16 cellular contexts compared by ENCODE assay signal in the genomic region with DNA sequence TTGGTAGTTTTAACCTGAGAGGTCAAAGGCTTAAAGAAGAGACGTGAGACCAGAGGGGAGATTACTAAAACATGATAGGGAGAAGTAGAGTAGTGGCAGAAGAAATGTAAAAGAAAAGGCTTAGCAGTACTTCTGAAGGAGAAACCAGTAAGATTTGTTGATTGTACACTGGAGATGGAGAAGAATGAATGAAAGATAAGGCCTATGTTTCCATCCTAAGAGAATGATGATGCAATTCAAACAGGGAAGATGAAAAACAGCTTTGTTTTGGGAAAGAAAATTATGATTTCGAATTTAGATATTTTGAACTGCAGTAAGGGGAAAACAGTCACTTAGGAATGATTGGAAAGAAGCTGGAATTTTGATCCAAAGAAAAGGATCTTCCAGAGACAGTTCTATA.
"Had no signal": no experiment of that assay in that cellular context is flagged by ENCODE, and none has a peak within 500 bp of the region (broad histone marks: within the 10 kb centered on the region; RNA-seq: fewer than 3 reads in every experiment).

No MANE protein-coding gene starts in this region.

- ATAC-seq: natural killer cell treated with Interleukin-12 subunit alpha and Interleukin-12 subunit beta and Interleukin-15 and Interleukin-18, amount 100 ng/mL, for 72 hours; T-cell; upper lobe of right lung had no signal

- H3K4me3 ChIP-seq: adrenal gland, left ventricle myocardium inferior, sigmoid colon, upper lobe of right lung had no signal

- H3K4me3 Mint-ChIP-seq: activated CD4-positive, alpha-beta T cell treated with anti-CD3 and anti-CD28 coated beads, Interleukin-2, amount 10 ng/mL, durations not matched to agents 24 days and 14 days; activated naive CD4-positive, alpha-beta T cell treated with anti-CD3 and anti-CD28 coated beads, Interleukin-2, amount 10 ng/mL, durations not matched to agents 7 days and 5 days; brain; natural killer cell treated with Interleukin-12 subunit alpha and Interleukin-12 subunit beta and Interleukin-15 and Interleukin-18, amount 100 ng/mL, for 72 hours; stimulated activated naive CD8-positive, alpha-beta T cell treated with anti-CD3 and anti-CD28 coated beads, Interleukin-15, Interleukin-2, amounts not matched to agents 100 ng/mL and 50 ng/mL, for 24 hours; T-cell had no signal

- H3K4me1 Mint-ChIP-seq: activated naive CD4-positive, alpha-beta T cell treated with anti-CD3 and anti-CD28 coated beads, Interleukin-2, amount 10 ng/mL, durations not matched to agents 7 days and 5 days had no signal

- H3K27ac ChIP-seq: adrenal gland, left ventricle myocardium inferior, sigmoid colon, upper lobe of right lung had no signal

- DNase-seq: activated CD4-positive, alpha-beta T cell treated with anti-CD3 and anti-CD28 coated beads, Interleukin-2, amount 10 ng/mL, durations not matched to agents 24 days and 14 days; activated naive CD4-positive, alpha-beta T cell treated with anti-CD3 and anti-CD28 coated beads, Interleukin-2, amount 10 ng/mL, durations not matched to agents 7 days and 5 days; adrenal gland; left ventricle myocardium inferior; mesenchymal stem cell; occipital lobe; sigmoid colon; stimulated activated CD4-positive, alpha-beta T cell treated with anti-CD3 and anti-CD28 coated beads, Interleukin-12 subunit alpha, Interleukin-12 subunit beta, amount 100 ng/mL, for 4 hours; stimulated activated CD8-positive, alpha-beta memory T cell treated with anti-CD3 and anti-CD28 coated beads, Interleukin-4, amount 100 ng/mL, for 48 hours; T-cell; upper lobe of right lung had no signal

- H3K36me3 ChIP-seq: adrenal gland, left ventricle myocardium inferior, sigmoid colon, upper lobe of right lung had no signal

- H3K27ac Mint-ChIP-seq: activated CD4-positive, alpha-beta T cell treated with anti-CD3 and anti-CD28 coated beads, Interleukin-2, amount 10 ng/mL, durations not matched to agents 24 days and 14 days; activated naive CD4-positive, alpha-beta T cell treated with anti-CD3 and anti-CD28 coated beads, Interleukin-2, amount 10 ng/mL, durations not matched to agents 7 days and 5 days; activated T-helper 2 cell treated with anti-CD3 and anti-CD28 coated beads, Interferon-gamma antibody, Interleukin-2, Interleukin-4, amounts not matched to agents 10 μg/mL and 5 μg/mL and 100 μg/mL, durations not matched to agents 14 hours and 24 hours and 36 hours; natural killer cell treated with Interleukin-12 subunit alpha and Interleukin-12 subunit beta and Interleukin-15 and Interleukin-18, amount 100 ng/mL, for 72 hours; stimulated activated naive CD8-positive, alpha-beta T cell treated with anti-CD3 and anti-CD28 coated beads, Interleukin-15, Interleukin-2, amounts not matched to agents 100 ng/mL and 50 ng/mL, for 24 hours; T-cell had no signal

- H3K9me3 Mint-ChIP-seq: activated naive CD4-positive, alpha-beta T cell treated with anti-CD3 and anti-CD28 coated beads, Interleukin-2, amount 10 ng/mL, durations not matched to agents 7 days and 5 days; activated T-helper 2 cell treated with anti-CD3 and anti-CD28 coated beads, Interferon-gamma antibody, Interleukin-2, Interleukin-4, amounts not matched to agents 10 μg/mL and 5 μg/mL and 100 μg/mL, durations not matched to agents 14 hours and 24 hours and 36 hours; brain; natural killer cell treated with Interleukin-12 subunit alpha and Interleukin-12 subunit beta and Interleukin-15 and Interleukin-18, amount 100 ng/mL, for 72 hours; stimulated activated naive CD8-positive, alpha-beta T cell treated with anti-CD3 and anti-CD28 coated beads, Interleukin-15, Interleukin-2, amounts not matched to agents 100 ng/mL and 50 ng/mL, for 24 hours; T-cell had no signal

- H3K36me3 Mint-ChIP-seq: activated naive CD4-positive, alpha-beta T cell treated with anti-CD3 and anti-CD28 coated beads, Interleukin-2, amount 10 ng/mL, durations not matched to agents 7 days and 5 days; natural killer cell treated with Interleukin-12 subunit alpha and Interleukin-12 subunit beta and Interleukin-15 and Interleukin-18, amount 100 ng/mL, for 72 hours had no signal

- H3K9me3 ChIP-seq: adrenal gland, left ventricle myocardium inferior, sigmoid colon, upper lobe of right lung had no signal

- H3K27me3 Mint-ChIP-seq: activated CD4-positive, alpha-beta T cell treated with anti-CD3 and anti-CD28 coated beads, Interleukin-2, amount 10 ng/mL, durations not matched to agents 24 days and 14 days; activated naive CD4-positive, alpha-beta T cell treated with anti-CD3 and anti-CD28 coated beads, Interleukin-2, amount 10 ng/mL, durations not matched to agents 7 days and 5 days; brain; natural killer cell treated with Interleukin-12 subunit alpha and Interleukin-12 subunit beta and Interleukin-15 and Interleukin-18, amount 100 ng/mL, for 72 hours; stimulated activated naive CD8-positive, alpha-beta T cell treated with anti-CD3 and anti-CD28 coated beads, Interleukin-15, Interleukin-2, amounts not matched to agents 100 ng/mL and 50 ng/mL, for 24 hours; T-cell had no signal

- FAIRE-seq: frontal cortex had no signal

- H3K4me1 ChIP-seq: sigmoid colon, upper lobe of right lung had no signal

- H3K27me3 ChIP-seq: adrenal gland, sigmoid colon, upper lobe of right lung had no signal
